27 cellular contexts compared by ENCODE assay signal in genomic region chr10:124324451-124324850, GRCh38.
"Had no signal": no experiment of that assay in that cellular context is flagged by ENCODE, and none has a peak within 500 bp of the region (broad histone marks: within the 10 kb centered on the region; RNA-seq: fewer than 3 reads in every experiment).

No MANE protein-coding gene starts in this region.

- H3K4me1 ChIP-seq: SJCRH30 had no signal

- H3K4me3 Mint-ChIP-seq: activated CD4-positive, alpha-beta T cell treated with anti-CD3 and anti-CD28 coated beads, Interleukin-2, amount 10 ng/mL, durations not matched to agents 7 days and 5 days; activated CD8-positive, alpha-beta T cell treated with anti-CD3 and anti-CD28 coated beads, Interleukin-2, amount 10 ng/mL, durations not matched to agents 7 days and 5 days; activated naive CD4-positive, alpha-beta T cell treated with anti-CD3 and anti-CD28 coated beads, Interleukin-2, amount 10 ng/mL, durations not matched to agents 7 days and 5 days; activated naive CD8-positive, alpha-beta T cell; activated naive CD8-positive, alpha-beta T cell treated with anti-CD3 and anti-CD28 coated beads, Interleukin-2, amount 50 U/mL, for 24 hours had no signal

- H3K4me1 Mint-ChIP-seq: activated CD4-positive, alpha-beta T cell treated with anti-CD3 and anti-CD28 coated beads, Interleukin-2, amount 10 ng/mL, durations not matched to agents 7 days and 5 days; activated naive CD4-positive, alpha-beta T cell treated with anti-CD3 and anti-CD28 coated beads, Interleukin-2, amount 10 ng/mL, durations not matched to agents 7 days and 5 days; activated naive CD8-positive, alpha-beta T cell treated with anti-CD3 and anti-CD28 coated beads, Interleukin-2, amount 50 U/mL, for 24 hours had no signal

- H3K9me3 Mint-ChIP-seq: activated CD4-positive, alpha-beta T cell treated with anti-CD3 and anti-CD28 coated beads, Interleukin-2, amount 10 ng/mL, durations not matched to agents 7 days and 5 days; activated naive CD4-positive, alpha-beta T cell treated with anti-CD3 and anti-CD28 coated beads, Interleukin-2, amount 10 ng/mL, durations not matched to agents 7 days and 5 days; activated naive CD8-positive, alpha-beta T cell treated with anti-CD3 and anti-CD28 coated beads, Interleukin-2, amount 50 U/mL, for 24 hours had no signal

- H3K27me3 ChIP-seq: brain microvascular endothelial cell, MG63, SJCRH30 had no signal

- H3K27ac ChIP-seq: brain microvascular endothelial cell, SJCRH30, SK-N-MC, WERI-Rb-1 had no signal

- H3K36me3 Mint-ChIP-seq: activated naive CD4-positive, alpha-beta T cell treated with anti-CD3 and anti-CD28 coated beads, Interleukin-2, amount 10 ng/mL, durations not matched to agents 7 days and 5 days; activated naive CD8-positive, alpha-beta T cell had no signal

- H3K27me3 Mint-ChIP-seq: activated CD4-positive, alpha-beta T cell treated with anti-CD3 and anti-CD28 coated beads, Interleukin-2, amount 10 ng/mL, durations not matched to agents 7 days and 5 days; activated naive CD4-positive, alpha-beta T cell treated with anti-CD3 and anti-CD28 coated beads, Interleukin-2, amount 10 ng/mL, durations not matched to agents 7 days and 5 days had no signal

- H3K4me3 ChIP-seq: MG63, SJCRH30, SK-N-MC had no signal

- DNase-seq: activated CD4-positive, alpha-beta T cell treated with anti-CD3 and anti-CD28 coated beads, Interleukin-2, amount 10 ng/mL, durations not matched to agents 7 days and 5 days; activated CD4-positive, alpha-beta T cell treated with anti-CD3 and anti-CD28 coated beads, Interleukin-2, amount 50 U/mL, for 48 hours; activated CD4-positive, CD25-positive, alpha-beta regulatory T cell; activated CD8-positive, alpha-beta T cell treated with anti-CD3 and anti-CD28 coated beads, Interleukin-2, amount 10 ng/mL, durations not matched to agents 7 days and 5 days; activated effector memory CD4-positive, alpha-beta T cell treated with Interleukin-2 at 50 U/mL for 16 hours; activated naive CD4-positive, alpha-beta T cell treated with anti-CD3 and anti-CD28 coated beads, Interleukin-2, amount 10 ng/mL, durations not matched to agents 7 days and 5 days; activated naive CD8-positive, alpha-beta T cell treated with anti-CD3 and anti-CD28 coated beads, Interleukin-2, amount 50 U/mL, for 24 hours; activated T-cell treated with anti-CD3 and anti-CD28 coated beads, Interleukin-2, amount 50 U/mL, for 48 hours; anterior cingulate cortex; brain microvascular endothelial cell; Kasumi-1; KG1; MG63; NCI-H1048; NCI-H1105 treated with DMSO at 0.1 percent for 48 hours; NCI-H1436; NCI-H1694; NCI-H1930; NCI-H2081 treated with DMSO at 0.1 percent for 48 hours; NCI-H226; NCI-H524 treated with DMSO at 0.1 percent for 48 hours; SHP77; SJCRH30; T1000 had no signal

- H3K27ac Mint-ChIP-seq: activated CD4-positive, alpha-beta T cell treated with anti-CD3 and anti-CD28 coated beads, Interleukin-2, amount 10 ng/mL, durations not matched to agents 7 days and 5 days; activated CD8-positive, alpha-beta T cell treated with anti-CD3 and anti-CD28 coated beads, Interleukin-2, amount 10 ng/mL, durations not matched to agents 7 days and 5 days; activated naive CD4-positive, alpha-beta T cell treated with anti-CD3 and anti-CD28 coated beads, Interleukin-2, amount 10 ng/mL, durations not matched to agents 7 days and 5 days; activated naive CD8-positive, alpha-beta T cell; activated naive CD8-positive, alpha-beta T cell treated with anti-CD3 and anti-CD28 coated beads, Interleukin-2, amount 50 U/mL, for 24 hours had no signal

- ATAC-seq: activated CD8-positive, alpha-beta T cell treated with anti-CD3 and anti-CD28 coated beads, Interleukin-2, amount 10 ng/mL, durations not matched to agents 7 days and 5 days; activated naive CD8-positive, alpha-beta T cell treated with anti-CD3 and anti-CD28 coated beads, Interleukin-2, amount 50 U/mL, for 24 hours had no signal

- H3K9me3 ChIP-seq: MG63, SJCRH30 had no signal

- H3K36me3 ChIP-seq: brain microvascular endothelial cell, MG63, SJCRH30, WERI-Rb-1 had no signal
